26 cellular contexts compared by ENCODE assay signal in genomic region chr3:156938724-156939123, GRCh38.
"Had no signal": no experiment of that assay in that cellular context is flagged by ENCODE, and none has a peak within 500 bp of the region (broad histone marks: within the 10 kb centered on the region; RNA-seq: fewer than 3 reads in every experiment).

No MANE protein-coding gene starts in this region.

- H3K27me3 ChIP-seq: colonic mucosa, esophagus squamous epithelium, gastrocnemius medialis, left lung had no signal

- ATAC-seq: effector memory CD8-positive, alpha-beta T cell; esophagus mucosa; gastrocnemius medialis; heart right ventricle; left cardiac atrium; left lung; left ventricle myocardium superior; lower lobe of right lung; mucosa of descending colon had no signal

- H3K36me3 ChIP-seq: colonic mucosa, esophagus squamous epithelium, gastrocnemius medialis, heart right ventricle, left lung, lower lobe of right lung had no signal

- FAIRE-seq: endometrium, islet of Langerhans, keratinocyte had no signal

- DNase-seq: colonic mucosa; cortex of kidney; effector CD8-positive, alpha-beta T cell; effector memory CD8-positive, alpha-beta T cell; endodermal cell; erythroblast; esophagus squamous epithelium; foreskin fibroblast; foreskin melanocyte; gastrocnemius medialis; glutamatergic neuron; head of caudate nucleus; heart right ventricle; hippocampal formation; left cardiac atrium; left lung; left ventricle myocardium superior; lower lobe of right lung; mesenchymal stem cell; mucosa of descending colon; naive B cell had no signal

- H3K4me3 ChIP-seq: colonic mucosa, esophagus squamous epithelium, gastrocnemius medialis, heart right ventricle, left lung, lower lobe of right lung, mucosa of descending colon had no signal

- H3K9me3 ChIP-seq: colonic mucosa, esophagus squamous epithelium, gastrocnemius medialis, heart right ventricle, left lung, lower lobe of right lung, mucosa of descending colon had no signal

- H3K4me1 ChIP-seq: colonic mucosa, esophagus squamous epithelium, gastrocnemius medialis, heart right ventricle, left lung, lower lobe of right lung had no signal

- H3K27ac ChIP-seq: colonic mucosa, epithelial cell of prostate, esophagus squamous epithelium, gastrocnemius medialis, heart right ventricle, left lung, lower lobe of right lung had no signal
